ENCODE assay signal across 8 cellular contexts in the genomic region with DNA sequence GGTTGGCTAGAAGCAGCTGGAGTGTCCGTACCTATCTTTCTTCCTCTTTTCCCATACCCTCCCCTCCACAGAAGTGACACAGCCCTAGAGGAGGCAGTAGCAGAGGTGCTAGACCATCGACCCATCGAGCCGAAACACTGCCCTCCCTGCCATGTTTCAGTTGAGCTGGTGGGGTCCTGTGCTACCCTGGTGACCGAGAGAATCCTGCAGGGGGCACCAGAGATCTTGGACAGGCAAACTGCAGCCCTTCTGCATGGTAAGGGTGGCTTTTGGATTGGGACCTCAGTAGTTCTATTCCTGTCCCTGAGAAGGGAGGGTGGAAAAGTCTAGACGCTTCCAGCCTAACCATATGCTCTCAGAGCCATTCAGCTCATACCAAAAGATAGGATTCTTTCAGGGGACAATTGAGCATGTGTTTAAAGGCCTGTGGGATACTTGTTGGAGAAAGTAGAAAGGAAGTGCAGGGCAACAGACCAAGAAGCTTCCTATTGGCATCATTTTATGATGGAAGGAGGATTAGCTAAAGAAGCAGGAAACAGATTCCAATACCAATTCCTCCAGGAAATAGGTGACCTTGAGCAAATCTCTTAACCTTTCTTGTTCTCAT. TPM values are rescaled to one million over a fixed set of nuclear protein-coding genes. Genes with fewer than 3 reads are reported as not detected.
DNase-seq lines count a peak whose midpoint lies in the region; ATAC-seq and TF ChIP-seq lines count a peak whose summit lies in the region.

No MANE protein-coding gene starts in this region.

- H3K27me3 ChIP-seq in kidney epithelial cell (ENCODE audit: control insufficient read depth, insufficient read depth, low read length) = no peaks in the 10 kb centered on the region

- ATAC-seq in HG03135 (IDR thresholded peaks at IDR 0.05; ENCODE audit: unreplicated experiment) = no peak

- DNase-seq in SIG-M5 treated with dmso at 0.1 percent for 504 hours (lab: John Stamatoyannopoulos, UW; ENCODE audit: unreplicated experiment) (peak; percentile 80), SIG-M5 (lab: John Stamatoyannopoulos, UW) (no peak), NCI-H2107 treated with DMSO at 0.1 percent for 48 hours (lab: John Stamatoyannopoulos, UW; ENCODE audit: unreplicated experiment) (peak; percentile 58), cardiac fibroblast (ENCODE audit: low read depth in 2 of 2) (peak; percentile 76 to 82), kidney epithelial cell (ENCODE audit: low read depth) (no peak)
- peak; percentile 56 to 84 (median 72) for DNase-seq in activated CD4-positive, CD25-positive, alpha-beta regulatory T cell (lab: John Stamatoyannopoulos, UW)
- peak; percentile 71 to 84 for DNase-seq in stimulated activated CD4-positive, alpha-beta T cell treated with anti-CD3 and anti-CD28 coated beads, Interleukin-1b, Interleukin-23, amount 100 ng/mL, for 4 hours (ENCODE audit: low read depth in 2 of 2)

- no peak overlapping the region for H3K4me3 ChIP-seq in cardiac fibroblast (replicated peaks in 1 of 2; ENCODE audit: low read depth in 2 of 2, low read length in 2 of 2)
- no peak overlapping the region for H3K4me3 ChIP-seq in kidney epithelial cell (ENCODE audit: low read depth, low read length)

- no peaks in the 10 kb centered on the region for H3K36me3 ChIP-seq in kidney epithelial cell (ENCODE audit: control insufficient read depth, insufficient read depth, low read length)

- TF ChIP-seq CTCF in cardiac fibroblast (IDR thresholded peaks at IDR 0.05; ENCODE audit: low read depth, low read length) = peak; percentile 80
- TF ChIP-seq CTCF in kidney epithelial cell (IDR thresholded peaks at IDR 0.05; ENCODE audit: insufficient read depth, low read length, poor library complexity, severe bottlenecking) = peak; percentile 78

RNA-seq across cellular contexts. Expression of a gene that starts 11.7 kb away (rescaled TPM):
- 0.17 TPM in 1 of 2 replicates, not detected in the other for total RNA-seq in kidney epithelial cell

RNA-seq across cellular contexts. Expression of a gene that starts 16.4 kb away (rescaled TPM):
- 12.1 and 15.8 TPM in 2 replicates for total RNA-seq in kidney epithelial cell

RNA-seq across cellular contexts. Expression of a gene that starts 17.9 kb away (rescaled TPM):
- 7.7 and 8.4 TPM in 2 replicates for total RNA-seq in kidney epithelial cell

RNA-seq across cellular contexts. Expression of a gene that starts 22.9 kb away (rescaled TPM):
- total RNA-seq in kidney epithelial cell = 0.71 and 3.0 TPM in 2 replicates

RNA-seq across cellular contexts. Expression of a gene that starts 34.8 kb away (rescaled TPM):
- total RNA-seq in kidney epithelial cell = 114 and 124 TPM in 2 replicates

Comparison
In these comparisons a context has a peak if more than half of its experiments do, and no peak if none do; other contexts are left out.
1. DNase-seq: peak in SIG-M5 treated with dmso at 0.1 percent for 504 hours (single experiment), NCI-H2107 treated with DMSO at 0.1 percent for 48 hours (single experiment), activated CD4-positive, CD25-positive, alpha-beta regulatory T cell (4 of 4), cardiac fibroblast (2 of 2) and stimulated activated CD4-positive, alpha-beta T cell treated with anti-CD3 and anti-CD28 coated beads, Interleukin-1b, Interleukin-23, amount 100 ng/mL, for 4 hours (2 of 2); none in SIG-M5 (single experiment) and kidney epithelial cell (single experiment).